ENCODE assay signal across 16 cellular contexts in the genomic region with DNA sequence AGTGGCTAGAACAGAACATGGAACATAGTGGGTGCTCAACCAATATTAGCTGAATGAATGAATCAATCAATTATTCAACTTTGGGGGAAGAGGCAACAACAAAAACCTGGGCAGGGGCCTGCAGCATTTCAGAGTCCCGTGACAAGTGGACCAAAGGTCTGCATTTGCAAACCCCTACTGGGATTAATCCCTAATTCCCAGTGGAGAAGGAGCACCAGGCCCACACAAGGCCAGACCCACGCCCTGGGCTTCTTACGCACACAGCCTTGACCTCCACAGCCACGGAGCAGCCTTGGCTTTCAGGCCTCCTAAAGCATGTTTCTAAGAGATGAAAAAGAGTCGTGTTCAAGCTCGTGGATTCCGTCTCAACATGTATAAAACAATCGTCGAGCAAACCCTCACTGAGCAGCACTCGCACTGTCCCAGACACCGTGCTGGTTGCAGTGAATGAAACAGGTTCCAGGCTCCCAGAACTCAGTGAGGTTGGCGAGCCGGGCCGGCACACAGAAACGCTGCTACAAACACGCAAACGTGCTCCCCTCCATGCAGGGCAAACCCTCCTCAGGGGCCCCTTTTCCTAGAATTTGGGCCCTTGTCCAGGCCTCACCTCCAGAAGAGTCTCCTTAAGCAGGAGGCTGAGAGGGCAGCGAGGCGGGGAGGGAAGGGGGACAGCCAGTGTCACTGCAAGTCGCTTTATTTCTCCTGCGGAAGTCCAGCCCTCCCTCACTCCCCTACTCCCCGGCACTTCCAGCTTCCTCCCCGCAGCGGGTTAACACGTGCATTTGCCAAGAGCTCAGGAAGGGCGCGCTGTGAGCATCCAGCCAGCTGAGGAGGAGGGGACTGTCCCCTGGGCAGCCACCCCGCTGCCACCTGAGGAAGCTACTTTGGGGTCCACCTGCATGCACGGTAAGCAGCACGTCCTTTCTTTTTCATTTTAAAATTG.
DNase-seq lines count a peak whose midpoint lies in the region; ATAC-seq and TF ChIP-seq lines count a peak whose summit lies in the region.
"Had no signal": no experiment of that assay in that cellular context is flagged by ENCODE, and none has a peak within 500 bp of the region (broad histone marks: within the 10 kb centered on the region; RNA-seq: fewer than 3 reads in every experiment).

No MANE protein-coding gene starts in this region.

- no peak overlapping the region for H2BK5ac ChIP-seq in mesendoderm (ENCODE audit: low read length)

- H3K56ac ChIP-seq in mesendoderm (ENCODE audit: low read length): peak overlapping the region; percentile 20

- DNase-seq in GM20000 (ENCODE audit: low spot score) (peak; percentile 1), mesendoderm (peak; percentile 60), germinal center (ENCODE audit: low spot score) (no peak), right cardiac atrium (no peak)
- DNase-seq in stimulated activated CD4-positive, alpha-beta T cell treated with anti-CD3 and anti-CD28 coated beads, Interleukin-15, amount 100 ng/mL, for 24 hours: no peak
- DNase-seq: CD4-positive, alpha-beta memory T cell; DND-41; NCI-H1436 treated with DMSO at 0.1 percent for 48 hours; NCI-H2107; NCI-H446; Right ventricle myocardium superior; SK-N-SH had no signal

- H3K4me1 ChIP-seq in BLaER1 (peaks cover 17% of the 10 kb centered on the region), mesendoderm (ENCODE audit: control insufficient read depth, low read depth, low read length) (no peaks in the 10 kb centered on the region), right cardiac atrium (ENCODE audit: control insufficient read depth, insufficient read depth, low read length) (no peaks in the 10 kb centered on the region)

- H4K8ac ChIP-seq in mesendoderm (ENCODE audit: low read depth, low read length): no peak overlapping the region

- intact Hi-C loops in right cardiac atrium (cut with DNase I): no loop called here

- H3K4ac ChIP-seq in mesendoderm (ENCODE audit: low read depth, low read length): no peak overlapping the region

- H3K79me2 ChIP-seq in mesendoderm (ENCODE audit: control insufficient read depth, insufficient read depth, low read length): no peaks in the 10 kb centered on the region

- no peak overlapping the region for H2BK120ac ChIP-seq in mesendoderm (ENCODE audit: low read depth, low read length)

- no peak overlapping the region for H3K27ac ChIP-seq in BLaER1
- H3K27ac ChIP-seq in mesendoderm (ENCODE audit: low read depth, low read length): no peak overlapping the region
- no peak overlapping the region for H3K27ac ChIP-seq in right cardiac atrium (ENCODE audit: low read length)

- H3K27me3 ChIP-seq in BLaER1 (no peaks in the 10 kb centered on the region), mesendoderm (ENCODE audit: insufficient read depth, low read length, poor library complexity) (no peaks in the 10 kb centered on the region), right cardiac atrium (ENCODE audit: control insufficient read depth, insufficient read depth) (no peaks in the 10 kb centered on the region)

- WGBS in mesendoderm (ENCODE audit: extremely low coverage, insufficient coverage, low lambda C conversion rate): no CpG with 5 or more reads among the region's 30 CpGs
- WGBS in right cardiac atrium: 60% methylated on average over 30 of the region's 30 CpGs

- H3K4me2 ChIP-seq in BLaER1: peak overlapping the region; percentile 21
- H3K4me2 ChIP-seq in mesendoderm (ENCODE audit: low read length): no peak overlapping the region
- H3K4me2 ChIP-seq: SK-N-SH had no signal

- H3K9me3 ChIP-seq in BLaER1 (no peaks in the 10 kb centered on the region), right cardiac atrium (ENCODE audit: control insufficient read depth, low read length) (no peaks in the 10 kb centered on the region)
- H3K9me3 ChIP-seq: SK-N-SH had no signal

- no peak overlapping the region for H2BK15ac ChIP-seq in mesendoderm (replicated peaks; ENCODE audit: low read depth)

- H3K36me3 ChIP-seq in BLaER1 (no peaks in the 10 kb centered on the region), mesendoderm (ENCODE audit: control insufficient read depth, insufficient read depth, low read length) (no peaks in the 10 kb centered on the region)

- TF ChIP-seq CTCF in GM20000 (IDR thresholded peaks at IDR 0.05; ENCODE audit: extremely low read depth, missing control alignments): no peak

- ATAC-seq in esophagus mucosa (peak; percentile 52), right cardiac atrium (no peak), GM21619 (IDR thresholded peaks at IDR 0.05; ENCODE audit: unreplicated experiment) (no peak)
- ATAC-seq: Panc1 had no signal

- H3K23ac ChIP-seq in mesendoderm (ENCODE audit: low read length): no peak overlapping the region

- no peak overlapping the region for H3K4me3 ChIP-seq in BLaER1
- H3K4me3 ChIP-seq in mesendoderm (ENCODE audit: low read length): no peak overlapping the region
- no peak overlapping the region for H3K4me3 ChIP-seq in right cardiac atrium (ENCODE audit: low read length)

- H3K79me1 ChIP-seq in mesendoderm (ENCODE audit: low read length): no peaks in the 10 kb centered on the region

- no peak overlapping the region for H4K5ac ChIP-seq in mesendoderm (ENCODE audit: low read length)

- H3K9ac ChIP-seq in BLaER1 (no peak overlapping the region), mesendoderm (ENCODE audit: low read length) (no peak overlapping the region)
- H3K9ac ChIP-seq: SK-N-SH had no signal

- H2AK5ac ChIP-seq in mesendoderm (ENCODE audit: low read length): no peak overlapping the region

- H3K18ac ChIP-seq in mesendoderm (ENCODE audit: low read length): no peak overlapping the region

- no peaks in the 10 kb centered on the region for H4K20me1 ChIP-seq in BLaER1

Comparison
In these comparisons a context has a peak if more than half of its experiments do, and no peak if none do; other contexts are left out.
1. DNase-seq: peak in GM20000 (single experiment) and mesendoderm (single experiment); none in germinal center (single experiment), stimulated activated CD4-positive, alpha-beta T cell treated with anti-CD3 and anti-CD28 coated beads, Interleukin-15, amount 100 ng/mL, for 24 hours (single experiment) and right cardiac atrium (0 of 3).